19 cellular contexts compared by ENCODE assay signal in the genomic region with DNA sequence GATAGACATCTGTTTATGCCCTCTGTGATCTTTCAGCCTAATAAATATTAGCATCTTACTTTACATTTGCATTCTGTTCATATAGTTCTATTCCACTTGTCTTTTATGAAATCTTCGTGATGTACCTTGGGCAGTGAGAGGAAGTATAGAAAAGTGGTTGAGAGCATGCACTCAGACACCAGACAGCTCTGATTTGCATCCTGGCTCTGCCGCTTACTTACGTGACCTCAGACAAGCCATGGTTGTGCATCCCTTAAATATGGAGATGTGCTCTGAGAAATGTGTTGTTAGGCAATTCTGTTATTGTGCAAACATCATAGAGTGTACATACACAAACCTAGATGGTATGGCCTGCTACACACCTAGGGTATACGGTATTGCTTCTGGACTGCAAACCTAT.
"Had no signal": no experiment of that assay in that cellular context is flagged by ENCODE, and none has a peak within 500 bp of the region (broad histone marks: within the 10 kb centered on the region; RNA-seq: fewer than 3 reads in every experiment).

No MANE protein-coding gene starts in this region.

- H3K4me3 Mint-ChIP-seq: activated CD4-positive, alpha-beta memory T cell treated with anti-CD3 and anti-CD28 coated beads, Interleukin-2, amount 10 ng/mL, durations not matched to agents 7 days and 5 days; activated CD4-positive, alpha-beta T cell treated with anti-CD3 and anti-CD28 coated beads, Interleukin-2, amount 10 ng/mL, durations not matched to agents 24 days and 14 days; activated naive CD4-positive, alpha-beta T cell treated with anti-CD3 and anti-CD28 coated beads for 36 hours; activated naive CD8-positive, alpha-beta T cell treated with anti-CD3 and anti-CD28 coated beads, Interleukin-2, amount 10 ng/mL, durations not matched to agents 7 days and 5 days; activated T-cell treated with anti-CD3 and anti-CD28 coated beads, Interleukin-2, amount 50 U/mL, for 72 hours; endodermal cell had no signal

- H3K27ac Mint-ChIP-seq: activated CD4-positive, alpha-beta memory T cell treated with anti-CD3 and anti-CD28 coated beads, Interleukin-2, amount 10 ng/mL, durations not matched to agents 7 days and 5 days; activated CD4-positive, alpha-beta T cell treated with anti-CD3 and anti-CD28 coated beads, Interleukin-2, amount 10 ng/mL, durations not matched to agents 24 days and 14 days; activated naive CD4-positive, alpha-beta T cell treated with anti-CD3 and anti-CD28 coated beads for 36 hours; activated naive CD8-positive, alpha-beta T cell treated with anti-CD3 and anti-CD28 coated beads, Interleukin-2, amount 10 ng/mL, durations not matched to agents 7 days and 5 days; activated T-cell treated with anti-CD3 and anti-CD28 coated beads, Interleukin-2, amount 50 U/mL, for 72 hours; endodermal cell; progenitor cell of endocrine pancreas had no signal

- H3K27me3 Mint-ChIP-seq: naive thymus-derived CD8-positive, alpha-beta T cell; progenitor cell of endocrine pancreas had no signal

- H3K27me3 ChIP-seq: spleen had no signal

- H3K36me3 ChIP-seq: lower lobe of right lung, spleen had no signal

- H3K9me3 Mint-ChIP-seq: activated CD4-positive, alpha-beta memory T cell treated with anti-CD3 and anti-CD28 coated beads, Interleukin-2, amount 10 ng/mL, durations not matched to agents 7 days and 5 days; activated CD4-positive, alpha-beta T cell treated with anti-CD3 and anti-CD28 coated beads, Interleukin-2, amount 10 ng/mL, durations not matched to agents 24 days and 14 days; activated naive CD4-positive, alpha-beta T cell treated with anti-CD3 and anti-CD28 coated beads for 36 hours; activated naive CD8-positive, alpha-beta T cell treated with anti-CD3 and anti-CD28 coated beads, Interleukin-2, amount 10 ng/mL, durations not matched to agents 7 days and 5 days; activated T-cell treated with anti-CD3 and anti-CD28 coated beads, Interleukin-2, amount 50 U/mL, for 72 hours; endodermal cell; naive thymus-derived CD8-positive, alpha-beta T cell had no signal

- ATAC-seq: activated CD4-positive, CD25-positive, alpha-beta regulatory T cell treated with anti-CD3 and anti-CD28 coated beads, Interleukin-2, amount 50 U/mL, for 24 hours; activated T-cell treated with anti-CD3 and anti-CD28 coated beads, Interleukin-2, amount 50 U/mL, for 72 hours; left lobe of liver; lower lobe of right lung; naive thymus-derived CD8-positive, alpha-beta T cell; stimulated activated naive CD8-positive, alpha-beta T cell treated with anti-CD3 and anti-CD28 coated beads, Interleukin-15, Interleukin-2, amounts not matched to agents 100 U/mL and 50 U/mL, for 24 hours had no signal

- H3K4me3 ChIP-seq: coronary artery, lower lobe of right lung, spleen had no signal

- H3K27ac ChIP-seq: coronary artery, lower lobe of right lung, spleen had no signal

- H3K9me3 ChIP-seq: lower lobe of right lung, spleen had no signal

- H3K36me3 Mint-ChIP-seq: activated naive CD8-positive, alpha-beta T cell treated with anti-CD3 and anti-CD28 coated beads, Interleukin-2, amount 10 ng/mL, durations not matched to agents 7 days and 5 days; naive thymus-derived CD8-positive, alpha-beta T cell had no signal

- DNase-seq: activated CD4-positive, alpha-beta memory T cell treated with anti-CD3 and anti-CD28 coated beads, Interleukin-2, amount 10 ng/mL, durations not matched to agents 7 days and 5 days; activated CD4-positive, alpha-beta T cell treated with anti-CD3 and anti-CD28 coated beads, Interleukin-2, amount 10 ng/mL, durations not matched to agents 24 days and 14 days; activated effector memory CD4-positive, alpha-beta T cell treated with Interleukin-2 at 50 U/mL for 16 hours; activated naive CD4-positive, alpha-beta T cell treated with anti-CD3 and anti-CD28 coated beads for 36 hours; activated naive CD8-positive, alpha-beta T cell treated with anti-CD3 and anti-CD28 coated beads, Interleukin-2, amount 10 ng/mL, durations not matched to agents 7 days and 5 days; activated T-cell treated with anti-CD3 and anti-CD28 coated beads, Interleukin-2, amount 50 U/mL, for 72 hours; amniotic stem cell; cerebellar nuclear complex; endodermal cell; lower lobe of right lung; naive thymus-derived CD8-positive, alpha-beta T cell; retina; spleen; stimulated activated CD4-positive, alpha-beta T cell treated with anti-CD3 and anti-CD28 coated beads, Interleukin-4, amount 100 ng/mL, for 24 hours; stimulated activated naive CD8-positive, alpha-beta T cell treated with anti-CD3 and anti-CD28 coated beads, Interleukin-15, Interleukin-2, amounts not matched to agents 100 U/mL and 50 U/mL, for 24 hours had no signal
